Comparison of ENCODE assay signal across 18 cellular contexts in the genomic region with DNA sequence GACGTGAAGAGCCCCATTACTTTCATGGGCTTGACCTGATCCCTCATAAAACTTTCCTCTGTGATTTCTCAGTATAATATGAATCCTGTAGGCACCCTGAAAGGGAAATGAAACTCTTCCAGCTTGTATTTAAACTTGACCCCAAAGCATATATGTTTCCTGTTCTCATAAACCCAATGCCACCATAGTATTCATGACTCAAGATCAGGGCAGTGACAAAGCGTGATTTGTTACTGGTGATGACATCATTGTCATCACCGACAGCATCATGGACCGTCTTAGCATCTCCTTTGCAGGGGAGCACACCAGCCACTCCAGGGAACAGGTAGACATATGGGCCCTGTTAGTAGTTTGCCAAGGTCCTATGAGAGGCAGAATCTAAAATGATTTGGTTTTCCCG.
"Had no signal": no experiment of that assay in that cellular context is flagged by ENCODE, and none has a peak within 500 bp of the region (broad histone marks: within the 10 kb centered on the region; RNA-seq: fewer than 3 reads in every experiment).

No MANE protein-coding gene starts in this region.

- H3K9ac ChIP-seq: parathyroid adenoma had no signal

- H3K79me2 ChIP-seq: parathyroid adenoma had no signal

- H2AFZ ChIP-seq: parathyroid adenoma had no signal

- H3K9me3 ChIP-seq: psoas muscle, thoracic aorta, transverse colon had no signal

- H3K27ac ChIP-seq: esophagus squamous epithelium, heart left ventricle, parathyroid adenoma, psoas muscle, spleen, thoracic aorta, transverse colon had no signal

- FAIRE-seq: colon had no signal

- DNase-seq: esophagus squamous epithelium; foreskin fibroblast; heart left ventricle; hippocampal formation; mammary epithelial cell; naive thymus-derived CD4-positive, alpha-beta T cell; nephron progenitor cell; psoas muscle; spleen; stimulated activated CD4-positive, alpha-beta T cell treated with anti-CD3 and anti-CD28 coated beads, Interleukin-15, amount 100 ng/mL, for 24 hours; stimulated activated CD4-positive, alpha-beta T cell treated with anti-CD3 and anti-CD28 coated beads, Interleukin-1b, Interleukin-23, amount 100 ng/mL, for 48 hours; stimulated activated CD4-positive, alpha-beta T cell treated with anti-CD3 and anti-CD28 coated beads, Interleukin-4, amount 100 ng/mL, for 24 hours; transverse colon had no signal

- H3K4me1 ChIP-seq: esophagus squamous epithelium, heart left ventricle, parathyroid adenoma, psoas muscle, spleen, transverse colon had no signal

- ATAC-seq: heart left ventricle; naive thymus-derived CD4-positive, alpha-beta T cell; psoas muscle; sciatic nerve; stimulated activated memory B cell treated with anti-CD40 and anti-IgM and Interleukin-4, amounts not matched to agents 10 μg/mL and 1 μg/mL and 100 μg/mL, for 72 hours had no signal

- H3K36me3 ChIP-seq: esophagus squamous epithelium, heart left ventricle, spleen, thoracic aorta, transverse colon had no signal

- H3K27me3 ChIP-seq: esophagus squamous epithelium, heart left ventricle, spleen, transverse colon had no signal

- H3K4me3 ChIP-seq: esophagus squamous epithelium, heart left ventricle, psoas muscle, spleen, thoracic aorta, transverse colon had no signal
